Comparison of ENCODE assay signal across 12 cellular contexts in genomic region chr7:124996778-124997177, GRCh38.
DNase-seq lines count a peak whose midpoint lies in the region; ATAC-seq, FAIRE-seq and TF ChIP-seq lines count a peak whose summit lies in the region.
"Had no signal": no experiment of that assay in that cellular context is flagged by ENCODE, and none has a peak within 500 bp of the region (broad histone marks: within the 10 kb centered on the region; RNA-seq: fewer than 3 reads in every experiment).

No MANE protein-coding gene starts in this region.

- ATAC-seq in GM21423 (IDR thresholded peaks at IDR 0.05; ENCODE audit: unreplicated experiment) (peak; percentile 49), pancreas (no peak), HG03432 (IDR thresholded peaks at IDR 0.05; ENCODE audit: unreplicated experiment) (no peak)
- ATAC-seq: stimulated activated naive CD8-positive, alpha-beta T cell treated with anti-CD3 and anti-CD28 coated beads, Interleukin-15, Interleukin-2, amounts not matched to agents 100 U/mL and 50 U/mL, for 24 hours had no signal

- no peak for FAIRE-seq in pancreas (lab: Jason Lieb, UNC)
- FAIRE-seq: small intestine had no signal

- H3K27me3 ChIP-seq in pancreas = no peaks in the 10 kb centered on the region
- H3K27me3 ChIP-seq: ascending aorta had no signal

- intact Hi-C loops in pancreas (cut with DNase I) = no loop called here

- WGBS in pancreas, 2 donors = 74 to 82% methylated on average over 4 of the region's 4 CpGs

- no peaks in the 10 kb centered on the region for H3K4me1 ChIP-seq in pancreas

- no peak overlapping the region for H3K27ac ChIP-seq in pancreas
- H3K27ac ChIP-seq: ascending aorta, PC-9 had no signal

- H3K9me3 ChIP-seq in pancreas = no peaks in the 10 kb centered on the region
- H3K9me3 ChIP-seq: ascending aorta had no signal

- TF ChIP-seq CTCF in fibroblast of pulmonary artery (IDR thresholded peaks at IDR 0.05; ENCODE audit: low read length, missing control alignments) (peak; percentile 1), pancreas (IDR thresholded peaks at IDR 0.05) (no peak)

- DNase-seq in ELR (ENCODE audit: low read depth) (peak; percentile 31), NAMALWA (ENCODE audit: low spot score) (peak; percentile 52), fibroblast of pulmonary artery (ENCODE audit: low read depth) (no peak), NCI-H510A treated with DMSO at 0.1 percent for 48 hours (lab: John Stamatoyannopoulos, UW) (no peak), pancreas (no peak), NCI-H2081 (lab: John Stamatoyannopoulos, UW) (no peak)
- DNase-seq: PC-9; small intestine; stimulated activated naive CD8-positive, alpha-beta T cell treated with anti-CD3 and anti-CD28 coated beads, Interleukin-15, Interleukin-2, amounts not matched to agents 100 U/mL and 50 U/mL, for 24 hours had no signal

- H3K4me3 ChIP-seq in fibroblast of pulmonary artery (replicated peaks; ENCODE audit: low read depth, low read length) (no peak overlapping the region), pancreas (no peak overlapping the region)
- H3K4me3 ChIP-seq: ascending aorta, PC-9 had no signal

- H3K36me3 ChIP-seq in pancreas = no peaks in the 10 kb centered on the region
- H3K36me3 ChIP-seq: ascending aorta had no signal

Comparison
In these comparisons a context has a peak if more than half of its experiments do, and no peak if none do; other contexts are left out.
1. DNase-seq: peak in ELR (single experiment) and NAMALWA (single experiment); none in fibroblast of pulmonary artery (single experiment), NCI-H510A treated with DMSO at 0.1 percent for 48 hours (single experiment), pancreas (0 of 6) and NCI-H2081 (0 of 2).